1 cellular context compared by ENCODE assay signal in the genomic region with DNA sequence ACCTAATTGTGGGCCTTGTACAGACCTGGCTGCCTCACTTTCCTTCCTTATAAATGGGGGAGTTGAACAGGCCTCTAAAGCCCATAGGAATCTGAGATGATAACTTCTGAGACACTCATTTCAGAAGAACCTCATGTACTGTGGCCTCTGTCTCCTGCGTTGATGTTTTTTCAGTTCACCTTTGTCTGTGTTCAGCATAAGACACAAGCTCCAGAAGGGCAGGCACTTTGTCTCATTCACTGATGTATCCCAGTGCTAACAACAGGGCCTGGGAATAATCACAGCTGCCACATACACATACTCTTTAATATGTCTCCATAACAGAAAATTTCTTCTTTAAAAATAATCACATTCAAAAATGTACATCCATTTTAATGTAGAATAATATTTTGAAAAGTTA.
TF ChIP-seq lines count a peak whose summit lies in the region.

No MANE protein-coding gene starts in this region.

TF ChIP-seq in H1, 55 proteins besides CTCF, POLR2A, EP300 and RAD21:
- TF ChIP-seq CTBP2 (IDR thresholded peaks at IDR 0.05; ENCODE audit: borderline replicate concordance, insufficient read depth, insufficient read length, low read length) (no peak), GTF2F1 (IDR thresholded peaks at IDR 0.05; ENCODE audit: borderline replicate concordance, low read depth, low read length) (no peak), POLR2AphosphoS5 (IDR thresholded peaks at IDR 0.05; ENCODE audit: low read depth, low read length) (no peak), SP2 (IDR thresholded peaks at IDR 0.05; ENCODE audit: low read length) (no peak), SUZ12 (IDR thresholded peaks at IDR 0.05; ENCODE audit: low read length) (no peak), ZNF274 (IDR thresholded peaks at IDR 0.05; ENCODE audit: borderline replicate concordance, extremely low read depth, low read length) (no peak), CEBPB (IDR thresholded peaks at IDR 0.05; ENCODE audit: low read depth, low read length) (no peak), CBX8 (IDR thresholded peaks at IDR 0.05; ENCODE audit: borderline replicate concordance, low read depth, low read length) (no peak), EGR1 (IDR thresholded peaks at IDR 0.05; ENCODE audit: borderline replicate concordance, low read depth, low read length) (no peak), BRCA1 (IDR thresholded peaks at IDR 0.05; ENCODE audit: low read depth, low read length) (no peak), GABPA (IDR thresholded peaks at IDR 0.05; ENCODE audit: borderline replicate concordance, insufficient read depth, low read length) (no peak), KDM4A (IDR thresholded peaks at IDR 0.05; ENCODE audit: low read depth, low read length, severe bottlenecking) (no peak), RNF2 (IDR thresholded peaks at IDR 0.05; ENCODE audit: borderline replicate concordance, low read depth, low read length, missing control alignments, poor library complexity, severe bottlenecking) (no peak)
- TF ChIP-seq, protein P1, sequence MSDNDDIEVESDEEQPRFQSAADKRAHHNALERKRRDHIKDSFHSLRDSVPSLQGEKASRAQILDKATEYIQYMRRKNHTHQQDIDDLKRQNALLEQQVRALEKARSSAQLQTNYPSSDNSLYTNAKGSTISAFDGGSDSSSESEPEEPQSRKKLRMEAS (IDR thresholded peaks at IDR 0.05) = no peak
